In the genomic region with DNA sequence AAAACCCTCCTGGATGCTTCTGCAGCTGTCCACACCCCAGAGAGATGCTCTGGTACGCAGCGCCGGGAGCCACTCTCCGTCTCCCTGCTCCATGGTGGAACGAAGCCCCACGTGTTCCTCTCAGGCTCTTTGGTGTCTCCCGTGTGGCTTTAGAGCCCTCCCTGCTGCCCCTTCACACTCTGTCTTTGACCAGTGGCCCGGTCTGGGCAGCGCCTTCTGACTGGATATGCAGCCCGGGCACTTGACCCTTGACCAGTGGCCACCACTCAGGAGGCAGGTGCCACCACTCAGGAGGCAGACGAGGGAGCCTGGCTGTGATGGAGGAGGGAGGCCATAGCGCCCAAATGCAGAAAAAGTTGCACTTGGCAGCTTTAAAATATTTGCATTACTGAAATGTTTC, we compare ENCODE assay signal across 25 cellular contexts.
"Had no signal": no experiment of that assay in that cellular context is flagged by ENCODE, and none has a peak within 500 bp of the region (broad histone marks: within the 10 kb centered on the region; RNA-seq: fewer than 3 reads in every experiment).

No MANE protein-coding gene starts in this region.

- H3K4me1 ChIP-seq: lower lobe of right lung, parathyroid adenoma, spleen, suprapubic skin, tibial artery, vagina had no signal

- H3K9ac ChIP-seq: parathyroid adenoma had no signal

- H3K4me3 ChIP-seq: lower lobe of right lung, spleen, suprapubic skin, thoracic aorta, tibial artery, vagina had no signal

- H3K9me3 ChIP-seq: lower lobe of right lung, suprapubic skin, thoracic aorta, tibial artery, vagina had no signal

- ATAC-seq: left cardiac atrium; left lobe of liver; left ventricle myocardium superior; lower lobe of right lung; natural killer cell; right cardiac atrium; sciatic nerve; stimulated activated effector memory CD8-positive, alpha-beta T cell treated with anti-CD3 and anti-CD28 coated beads, Interleukin-12 subunit alpha, Interleukin-12 subunit beta, amount 100 ng/mL, for 72 hours had no signal

- H3K27ac ChIP-seq: lower lobe of right lung, parathyroid adenoma, spleen, suprapubic skin, thoracic aorta, tibial artery, vagina had no signal

- H2AFZ ChIP-seq: parathyroid adenoma had no signal

- H3K36me3 ChIP-seq: lower lobe of right lung, spleen, suprapubic skin, thoracic aorta, tibial artery, vagina had no signal

- H3K27me3 ChIP-seq: vagina had no signal

- DNase-seq: hippocampal formation; kidney glomerular epithelial cell; left cardiac atrium; left ventricle myocardium superior; lower lobe of right lung; mammary epithelial cell; mesenchymal stem cell; naive B cell; natural killer cell; nephron progenitor cell; nucleus accumbens; right cardiac atrium; small intestine; spleen; stimulated activated CD4-positive, alpha-beta T cell treated with anti-CD3 and anti-CD28 coated beads, Interleukin-4, amount 100 ng/mL, for 24 hours; stimulated activated naive CD4-positive, alpha-beta T cell; tibial artery; trophoblast cell had no signal
